Comparison of ENCODE assay signal across 10 cellular contexts in the genomic region with DNA sequence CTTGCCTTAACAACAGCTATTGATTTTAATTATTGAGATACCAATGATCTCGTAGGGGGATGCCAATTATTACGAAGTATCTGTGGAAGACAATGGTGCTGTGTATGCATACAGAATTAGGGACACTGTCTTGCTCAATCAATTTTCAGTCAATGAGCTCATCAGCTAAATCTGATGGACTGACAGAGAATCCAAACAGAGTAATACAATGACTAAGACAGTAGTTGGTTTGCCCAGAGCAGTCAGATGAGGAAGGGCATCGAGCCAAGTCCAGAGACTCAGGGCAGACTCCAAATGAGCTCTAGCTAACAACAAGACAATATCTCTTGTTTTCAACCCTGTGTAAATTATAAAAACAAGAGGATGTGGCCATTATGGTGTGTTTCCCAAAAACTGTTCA. TPM values are rescaled to one million over a fixed set of nuclear protein-coding genes. Genes with fewer than 3 reads are reported as not detected.
DNase-seq lines count a peak whose midpoint lies in the region; ATAC-seq, FAIRE-seq and TF ChIP-seq lines count a peak whose summit lies in the region.
"Had no signal": no experiment of that assay in that cellular context is flagged by ENCODE, and none has a peak within 500 bp of the region (broad histone marks: within the 10 kb centered on the region; RNA-seq: fewer than 3 reads in every experiment).

No MANE protein-coding gene starts in this region.

- no peaks in the 10 kb centered on the region for H3K4me1 Mint-ChIP-seq in activated CD4-positive, alpha-beta memory T cell treated with anti-CD3 and anti-CD28 coated beads for 36 hours (ENCODE audit: low read depth)
- H3K4me1 Mint-ChIP-seq: activated naive CD8-positive, alpha-beta T cell treated with anti-CD3 and anti-CD28 coated beads, Interleukin-2, amount 10 ng/mL, durations not matched to agents 7 days and 5 days had no signal

- 67 to 79% (median 76%) methylated on average over 3 of the region's 3 CpGs for WGBS in adrenal gland, 4 donors
- 83 to 89% (median 84%) methylated on average over 3 of the region's 3 CpGs for WGBS in heart left ventricle, 4 donors

- no peak for TF ChIP-seq POLR2A in adrenal gland (IDR thresholded peaks at IDR 0.05)
- no peak for TF ChIP-seq POLR2A in heart left ventricle (IDR thresholded peaks at IDR 0.05)

- peaks cover 4% of the 10 kb centered on the region for H3K27me3 Mint-ChIP-seq in activated CD4-positive, alpha-beta memory T cell treated with anti-CD3 and anti-CD28 coated beads for 36 hours

- POLR2A ChIA-PET in activated CD4-positive, alpha-beta memory T cell treated with anti-CD3 and anti-CD28 coated beads for 36 hours (lab: Charles Lee) = no interaction called here

- FAIRE-seq in HTR-8/SVneo (lab: Jason Lieb, UNC) = peak; percentile 73
- FAIRE-seq: GM18507 had no signal

- no peak for TF ChIP-seq CTCF in adrenal gland (IDR thresholded peaks at IDR 0.05)
- no peak for TF ChIP-seq CTCF in heart left ventricle (IDR thresholded peaks at IDR 0.05)

- intact Hi-C loops in adrenal gland (cut with DNase I) (no loop called here), heart left ventricle (cut with DNase I) (no loop called here)
- intact Hi-C loops in activated CD4-positive, alpha-beta memory T cell treated with anti-CD3 and anti-CD28 coated beads for 36 hours (cut with micrococcal nuclease) = no loop called here

- H3K36me3 ChIP-seq in adrenal gland (replicated peaks in 1 of 2) = no peaks in the 10 kb centered on the region
- no peaks in the 10 kb centered on the region for H3K36me3 ChIP-seq in heart left ventricle

- no peak overlapping the region for H3K4me3 ChIP-seq in adrenal gland
- H3K4me3 ChIP-seq in heart left ventricle = no peak overlapping the region

- H3K9me3 ChIP-seq in adrenal gland (replicated peaks in 1 of 3) = no peaks in the 10 kb centered on the region
- no peaks in the 10 kb centered on the region for H3K9me3 ChIP-seq in heart left ventricle

- no peaks in the 10 kb centered on the region for H3K36me3 Mint-ChIP-seq in activated CD4-positive, alpha-beta memory T cell treated with anti-CD3 and anti-CD28 coated beads for 36 hours
- H3K36me3 Mint-ChIP-seq: activated naive CD8-positive, alpha-beta T cell treated with anti-CD3 and anti-CD28 coated beads, Interleukin-2, amount 10 ng/mL, durations not matched to agents 7 days and 5 days had no signal

- H3K27ac Mint-ChIP-seq in activated CD4-positive, alpha-beta memory T cell treated with anti-CD3 and anti-CD28 coated beads for 36 hours = no peak overlapping the region
- H3K27ac Mint-ChIP-seq: activated naive CD8-positive, alpha-beta T cell treated with anti-CD3 and anti-CD28 coated beads, Interleukin-2, amount 10 ng/mL, durations not matched to agents 7 days and 5 days; T-helper 2 cell treated with Interferon-gamma antibody and Interleukin-4, amounts not matched to agents 5 μg/mL and 100 μg/mL, for 36 hours had no signal

- H3K9me3 Mint-ChIP-seq in activated CD4-positive, alpha-beta memory T cell treated with anti-CD3 and anti-CD28 coated beads for 36 hours = no peaks in the 10 kb centered on the region
- H3K9me3 Mint-ChIP-seq: activated naive CD8-positive, alpha-beta T cell treated with anti-CD3 and anti-CD28 coated beads, Interleukin-2, amount 10 ng/mL, durations not matched to agents 7 days and 5 days; T-helper 2 cell treated with Interferon-gamma antibody and Interleukin-4, amounts not matched to agents 5 μg/mL and 100 μg/mL, for 36 hours had no signal

- CTCF ChIA-PET in activated CD4-positive, alpha-beta memory T cell treated with anti-CD3 and anti-CD28 coated beads for 36 hours (lab: Charles Lee) = interaction anchor here (0.9 to 1.5 kb wide), 2 partner anchors 27 to 148 kb away, joined by 3 to 8 read pairs; no protein-coding TSS in a partner anchor

- ATAC-seq in heart left ventricle = peak; percentile 71 to 87 (median 82)
- no peak for ATAC-seq in HG03565 (IDR thresholded peaks at IDR 0.05; ENCODE audit: unreplicated experiment)

- H3K27ac ChIP-seq in adrenal gland = no peak overlapping the region
- H3K27ac ChIP-seq in heart left ventricle = peak overlapping the region in 4 of 12 donors; percentile 2 to 34 (median 20)

- DNase-seq in HTR-8/SVneo (ENCODE audit: insufficient read length, low spot score) = peak; percentile 52
- peak in 6 of 7 donors; percentile 63 to 79 (median 70) for DNase-seq in adrenal gland
- DNase-seq in heart left ventricle = peak in 4 of 5 donors; percentile 29 to 72 (median 46)
- peak; percentile 55 for DNase-seq in smooth muscle cell of the brain vasculature (ENCODE audit: low read depth, low spot score)
- no peak for DNase-seq in activated CD4-positive, alpha-beta memory T cell treated with anti-CD3 and anti-CD28 coated beads for 36 hours
- no peak for DNase-seq in NCI-H526 (lab: John Stamatoyannopoulos, UW)
- DNase-seq: activated naive CD8-positive, alpha-beta T cell treated with anti-CD3 and anti-CD28 coated beads, Interleukin-2, amount 10 ng/mL, durations not matched to agents 7 days and 5 days had no signal

- H3K4me1 ChIP-seq in adrenal gland (replicated peaks in 1 of 2) (peaks cover 0 to 10% of the 10 kb centered on the region in 2 donors), heart left ventricle (peaks cover 0 to 12% (median 0%) of the 10 kb centered on the region in 12 donors)

- H3K27me3 ChIP-seq in adrenal gland (no peaks in the 10 kb centered on the region), heart left ventricle (no peaks in the 10 kb centered on the region)

- no peak overlapping the region for H3K4me3 Mint-ChIP-seq in activated CD4-positive, alpha-beta memory T cell treated with anti-CD3 and anti-CD28 coated beads for 36 hours
- H3K4me3 Mint-ChIP-seq: activated naive CD8-positive, alpha-beta T cell treated with anti-CD3 and anti-CD28 coated beads, Interleukin-2, amount 10 ng/mL, durations not matched to agents 7 days and 5 days; T-helper 2 cell treated with Interferon-gamma antibody and Interleukin-4, amounts not matched to agents 5 μg/mL and 100 μg/mL, for 36 hours had no signal

RNA-seq across cellular contexts. Expression of a gene that starts 14.7 kb away (rescaled TPM):
- not detected for total RNA-seq in adrenal gland
- not detected for polyA plus RNA-seq in adrenal gland
- not detected for total RNA-seq in heart left ventricle
- under 1 TPM in 1 of 2 donors, not detected in 1; 0.04 TPM for polyA plus RNA-seq in heart left ventricle
- not detected for total RNA-seq in activated CD4-positive, alpha-beta memory T cell treated with anti-CD3 and anti-CD28 coated beads for 36 hours
- total RNA-seq: activated naive CD8-positive, alpha-beta T cell treated with anti-CD3 and anti-CD28 coated beads, Interleukin-2, amount 10 ng/mL, durations not matched to agents 7 days and 5 days had no signal

RNA-seq across cellular contexts. Expression of a gene that starts 20.9 kb away (rescaled TPM):
- total RNA-seq in adrenal gland (10 to 100 TPM; 19.7 to 68.0 (median 26.9) TPM), heart left ventricle (10 to 100 TPM in 6 of 9 donors, 1 to 10 TPM in 3; 5.5 to 17.3 (median 11.2) TPM)
- polyA plus RNA-seq in adrenal gland (10 to 100 TPM in 2 of 3 donors, 1 to 10 TPM in 1; 9.7 to 18.6 (median 14.6) TPM), heart left ventricle (10 to 100 TPM in 1 of 2 donors, 1 to 10 TPM in 1; 5.9 to 17.8 TPM)
- total RNA-seq in activated CD4-positive, alpha-beta memory T cell treated with anti-CD3 and anti-CD28 coated beads for 36 hours = 10 to 100 TPM; 11.2 to 11.8 TPM

Comparison
In these comparisons a context has a peak if more than half of its experiments do, and no peak if none do; other contexts are left out.
1. DNase-seq: peak in HTR-8/SVneo (single experiment), adrenal gland (6 of 7), heart left ventricle (4 of 5) and smooth muscle cell of the brain vasculature (single experiment); none in activated CD4-positive, alpha-beta memory T cell treated with anti-CD3 and anti-CD28 coated beads for 36 hours (single experiment) and NCI-H526 (0 of 2).